ENCODE assay signal across 22 cellular contexts in genomic region chr3:171497546-171497945, GRCh38.
"Had no signal": no experiment of that assay in that cellular context is flagged by ENCODE, and none has a peak within 500 bp of the region (broad histone marks: within the 10 kb centered on the region; RNA-seq: fewer than 3 reads in every experiment).

No MANE protein-coding gene starts in this region.

- H3K9me3 ChIP-seq: heart left ventricle, lower lobe of right lung, pancreas, right lobe of liver, spleen, thoracic aorta, transverse colon had no signal

- H3K4me1 ChIP-seq: lower lobe of right lung, pancreas, right lobe of liver, transverse colon had no signal

- H3K27ac ChIP-seq: heart left ventricle, lower lobe of right lung, pancreas, right lobe of liver, spleen, thoracic aorta, transverse colon had no signal

- H3K9me3 Mint-ChIP-seq: memory B cell; mesothelial cell of epicardium; natural killer cell treated with Interleukin-12 subunit alpha and Interleukin-12 subunit beta and Interleukin-15 and Interleukin-18, amount 100 ng/mL, for 72 hours; stimulated activated naive B cell treated with anti-CD40 and anti-IgM and Interleukin-4, amounts not matched to agents 10 μg/mL and 1 μg/mL and 100 μg/mL, for 72 hours had no signal

- DNase-seq: effector memory CD4-positive, alpha-beta T cell; heart left ventricle; hypothalamus; kidney glomerular epithelial cell; lower lobe of right lung; occipital lobe; pancreas; right lobe of liver; spleen; stimulated activated CD4-positive, alpha-beta T cell treated with anti-CD3 and anti-CD28 coated beads, Interleukin-15, amount 100 ng/mL, for 24 hours; stimulated activated CD4-positive, alpha-beta T cell treated with anti-CD3 and anti-CD28 coated beads, Interleukin-1b, Interleukin-23, amount 100 ng/mL, for 48 hours; stimulated activated CD4-positive, alpha-beta T cell treated with anti-CD3 and anti-CD28 coated beads, Interleukin-4, amount 100 ng/mL, for 24 hours; stimulated activated naive B cell treated with anti-CD40 and anti-IgM and Interleukin-4, amounts not matched to agents 10 μg/mL and 1 μg/mL and 100 μg/mL, for 72 hours; stimulated activated naive CD8-positive, alpha-beta T cell treated with anti-CD3 and anti-CD28 coated beads, Interleukin-15, amount 100 ng/mL, for 72 hours; transverse colon had no signal

- H3K36me3 ChIP-seq: heart left ventricle, lower lobe of right lung, pancreas, right lobe of liver, spleen, thoracic aorta, transverse colon had no signal

- H3K27me3 ChIP-seq: heart left ventricle, pancreas, right lobe of liver, spleen, transverse colon had no signal

- H3K27ac Mint-ChIP-seq: memory B cell; mesothelial cell of epicardium; progenitor cell of endocrine pancreas; stimulated activated naive B cell treated with anti-CD40 and anti-IgM and Interleukin-4, amounts not matched to agents 10 μg/mL and 1 μg/mL and 100 μg/mL, for 72 hours; stimulated activated naive CD8-positive, alpha-beta T cell treated with anti-CD3 and anti-CD28 coated beads, Interleukin-15, amount 100 ng/mL, for 72 hours had no signal

- H3K36me3 Mint-ChIP-seq: memory B cell, mesothelial cell of epicardium had no signal

- H3K4me3 Mint-ChIP-seq: memory B cell; mesothelial cell of epicardium; natural killer cell treated with Interleukin-12 subunit alpha and Interleukin-12 subunit beta and Interleukin-15 and Interleukin-18, amount 100 ng/mL, for 72 hours; stimulated activated naive B cell treated with anti-CD40 and anti-IgM and Interleukin-4, amounts not matched to agents 10 μg/mL and 1 μg/mL and 100 μg/mL, for 72 hours; stimulated activated naive CD8-positive, alpha-beta T cell treated with anti-CD3 and anti-CD28 coated beads, Interleukin-15, amount 100 ng/mL, for 72 hours had no signal

- H3K4me1 Mint-ChIP-seq: memory B cell; stimulated activated naive B cell treated with anti-CD40 and anti-IgM and Interleukin-4, amounts not matched to agents 10 μg/mL and 1 μg/mL and 100 μg/mL, for 72 hours had no signal

- ATAC-seq: esophagus mucosa; left lobe of liver; lower lobe of right lung; natural killer cell treated with Interleukin-12 subunit alpha and Interleukin-12 subunit beta and Interleukin-15 and Interleukin-18, amount 100 ng/mL, for 72 hours; pancreas; right lobe of liver; stimulated activated naive B cell treated with anti-CD40 and anti-IgM and Interleukin-4, amounts not matched to agents 10 μg/mL and 1 μg/mL and 100 μg/mL, for 72 hours; stimulated activated naive CD8-positive, alpha-beta T cell treated with anti-CD3 and anti-CD28 coated beads, Interleukin-15, amount 100 ng/mL, for 72 hours had no signal

- H3K4me3 ChIP-seq: heart left ventricle, lower lobe of right lung, pancreas, right lobe of liver, spleen, thoracic aorta, transverse colon had no signal

- H3K27me3 Mint-ChIP-seq: natural killer cell treated with Interleukin-12 subunit alpha and Interleukin-12 subunit beta and Interleukin-15 and Interleukin-18, amount 100 ng/mL, for 72 hours; progenitor cell of endocrine pancreas; stimulated activated naive B cell treated with anti-CD40 and anti-IgM and Interleukin-4, amounts not matched to agents 10 μg/mL and 1 μg/mL and 100 μg/mL, for 72 hours; stimulated activated naive CD8-positive, alpha-beta T cell treated with anti-CD3 and anti-CD28 coated beads, Interleukin-15, amount 100 ng/mL, for 72 hours had no signal
